Comparison of ENCODE assay signal across 15 cellular contexts in the genomic region with DNA sequence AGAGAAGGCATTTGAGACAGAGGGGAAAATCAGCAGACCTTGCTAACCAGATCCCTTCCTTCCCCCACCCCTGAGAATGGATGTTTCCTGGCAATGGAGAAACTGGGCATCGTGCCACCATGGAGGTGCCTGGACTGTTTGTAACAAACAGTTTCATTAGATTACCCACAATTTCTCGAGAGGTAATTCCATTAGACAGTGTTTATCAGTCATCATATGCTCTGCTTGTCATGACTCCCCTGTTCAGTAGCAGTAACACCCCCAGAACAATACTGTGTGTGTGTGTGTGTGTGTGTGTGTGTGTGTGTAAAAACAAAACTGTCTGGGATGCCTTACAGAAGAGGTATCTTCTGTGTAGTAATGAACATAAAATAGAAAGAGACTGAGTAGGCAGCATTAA.
DNase-seq lines count a peak whose midpoint lies in the region; TF ChIP-seq lines count a peak whose summit lies in the region.
"Had no signal": no experiment of that assay in that cellular context is flagged by ENCODE, and none has a peak within 500 bp of the region (broad histone marks: within the 10 kb centered on the region; RNA-seq: fewer than 3 reads in every experiment).

No MANE protein-coding gene starts in this region.

- H3K4me3 ChIP-seq in epithelial cell of esophagus (ENCODE audit: low read length) (no peak overlapping the region), neural progenitor cell (no peak overlapping the region)
- H3K4me3 ChIP-seq: dorsolateral prefrontal cortex, HAP-1 had no signal

- no peaks in the 10 kb centered on the region for H3K9me3 ChIP-seq in neural progenitor cell (ENCODE audit: low read depth)
- H3K9me3 ChIP-seq: HAP-1 had no signal

- DNase-seq in DMS53 treated with DMSO at 0.1 percent for 48 hours (lab: John Stamatoyannopoulos, UW; ENCODE audit: unreplicated experiment) (peak; percentile 14), NCI-H2196 treated with DMSO at 0.1 percent for 48 hours (lab: John Stamatoyannopoulos, UW; ENCODE audit: unreplicated experiment) (peak; percentile 18), epithelial cell of esophagus (ENCODE audit: low read depth) (peak; percentile 34), neural progenitor cell (ENCODE audit: low spot score) (no peak), retina (no peak), GM19238 (ENCODE audit: insufficient read length, low spot score) (no peak), germinal center (ENCODE audit: low spot score) (no peak), NAMALWA (ENCODE audit: low spot score) (no peak)
- DNase-seq: midbrain; NCI-H146; RPMI8226; stimulated activated naive CD4-positive, alpha-beta T cell had no signal

- no peaks in the 10 kb centered on the region for H3K36me3 Mint-ChIP-seq in neural progenitor cell
- H3K36me3 Mint-ChIP-seq: CD14-positive monocyte had no signal

- H3K36me3 ChIP-seq in neural progenitor cell, result no peaks in the 10 kb centered on the region
- H3K36me3 ChIP-seq: HAP-1 had no signal

- H3K9ac ChIP-seq in neural progenitor cell, result no peak overlapping the region

- H3K27ac Mint-ChIP-seq in neural progenitor cell, result no peak overlapping the region
- H3K27ac Mint-ChIP-seq: CD14-positive monocyte had no signal

- no peaks in the 10 kb centered on the region for H3K4me1 ChIP-seq in neural progenitor cell
- H3K4me1 ChIP-seq: HAP-1 had no signal

- TF ChIP-seq CTCF in epithelial cell of esophagus (IDR thresholded peaks at IDR 0.05; ENCODE audit: insufficient read depth, low read depth, low read length, missing control alignments), result no peak
- no peak for TF ChIP-seq CTCF in neural progenitor cell (IDR thresholded peaks at IDR 0.05)

- H3K9me3 Mint-ChIP-seq in neural progenitor cell, result no peaks in the 10 kb centered on the region

- no peak overlapping the region for H3K4me3 Mint-ChIP-seq in neural progenitor cell
- H3K4me3 Mint-ChIP-seq: CD14-positive monocyte had no signal

- H3K4me2 ChIP-seq in neural progenitor cell, result no peak overlapping the region

- H3F3A ChIP-seq in neural progenitor cell (ENCODE audit: low read depth), result no peaks in the 10 kb centered on the region

- H4K20me1 ChIP-seq in neural progenitor cell (ENCODE audit: low read depth), result no peaks in the 10 kb centered on the region

- no peaks in the 10 kb centered on the region for H3K27me3 Mint-ChIP-seq in neural progenitor cell (ENCODE audit: insufficient read depth, low read depth)

- H3K79me2 ChIP-seq in neural progenitor cell (ENCODE audit: low read depth), result no peaks in the 10 kb centered on the region

- H3K27ac ChIP-seq in neural progenitor cell, result no peak overlapping the region
- H3K27ac ChIP-seq: dorsolateral prefrontal cortex had no signal

- H3K4me1 Mint-ChIP-seq in neural progenitor cell, result no peaks in the 10 kb centered on the region
- H3K4me1 Mint-ChIP-seq: CD14-positive monocyte had no signal

- no peaks in the 10 kb centered on the region for H3K27me3 ChIP-seq in neural progenitor cell
- H3K27me3 ChIP-seq: dorsolateral prefrontal cortex had no signal

- peak overlapping the region; percentile 6 for H2AFZ ChIP-seq in neural progenitor cell (replicated peaks)

Comparison
In these comparisons a context has a peak if more than half of its experiments do, and no peak if none do; other contexts are left out.
1. DNase-seq: peak in DMS53 treated with DMSO at 0.1 percent for 48 hours (single experiment), NCI-H2196 treated with DMSO at 0.1 percent for 48 hours (single experiment) and epithelial cell of esophagus (single experiment); none in neural progenitor cell (single experiment), retina (single experiment), GM19238 (single experiment), germinal center (single experiment) and NAMALWA (single experiment).